Comparison of ENCODE assay signal across 7 cellular contexts in genomic region chr17:79417589-79417988, GRCh38.
"Had no signal": no experiment of that assay in that cellular context is flagged by ENCODE, and none has a peak within 500 bp of the region (broad histone marks: within the 10 kb centered on the region; RNA-seq: fewer than 3 reads in every experiment).

No MANE protein-coding gene starts in this region.

- H3K4me3 ChIP-seq: GM23338, HAP-1, K562 had no signal

- H3K27ac Mint-ChIP-seq: GM23338, HFFc6 had no signal

- H3K9me3 Mint-ChIP-seq: GM23338, HFFc6 had no signal

- H3K36me3 ChIP-seq: HAP-1 had no signal

- H3K27ac ChIP-seq: HL-60 had no signal

- H3K4me3 Mint-ChIP-seq: GM23338, HFFc6 had no signal

- H3K9me3 ChIP-seq: HAP-1 had no signal

- DNase-seq: HFFc6, IMR-90, KG1 had no signal
